Comparison of ENCODE assay signal across 25 cellular contexts in the genomic region with DNA sequence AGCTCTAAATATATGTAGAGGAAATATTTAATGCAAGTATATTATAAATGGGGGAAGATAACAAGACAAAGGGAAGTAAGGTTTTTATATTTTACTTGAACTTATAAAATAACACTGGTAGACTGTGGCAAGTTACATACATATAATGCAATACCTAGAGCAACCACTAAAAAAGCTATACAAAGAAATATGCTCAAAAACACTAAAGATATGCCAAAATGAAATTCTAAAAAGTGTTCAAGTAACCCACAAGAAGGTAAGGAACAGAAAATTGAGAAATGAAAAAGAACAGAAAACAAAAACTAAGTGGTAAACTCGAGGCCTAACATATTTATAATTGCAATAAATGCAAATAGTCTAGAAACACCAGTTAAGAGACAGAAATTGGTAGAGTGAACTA. TPM values are rescaled to one million over a fixed set of nuclear protein-coding genes. Genes with fewer than 3 reads are reported as not detected.
"Had no signal": no experiment of that assay in that cellular context is flagged by ENCODE, and none has a peak within 500 bp of the region (broad histone marks: within the 10 kb centered on the region; RNA-seq: fewer than 3 reads in every experiment).

No MANE protein-coding gene starts in this region.

- H3K27ac Mint-ChIP-seq: activated CD4-positive, alpha-beta memory T cell treated with anti-CD3 and anti-CD28 coated beads for 36 hours; activated CD8-positive, alpha-beta memory T cell treated with anti-CD3 and anti-CD28 coated beads, Interleukin-2, amount 10 ng/mL, durations not matched to agents 7 days and 5 days; activated naive CD4-positive, alpha-beta T cell treated with anti-CD3 and anti-CD28 coated beads for 36 hours; activated T-helper 2 cell treated with anti-CD3 and anti-CD28 coated beads, Interferon-gamma antibody, Interleukin-2, Interleukin-4, amounts not matched to agents 10 μg/mL and 5 μg/mL and 100 μg/mL, durations not matched to agents 14 hours and 24 hours and 36 hours; dendritic cell treated with granulocyte-macrophage colony-stimulating factor and Interleukin-4, amounts not matched to agents 40 ng/mL and 50 ng/mL, for 4 days; naive B cell had no signal

- H3K27me3 Mint-ChIP-seq: dendritic cell treated with granulocyte-macrophage colony-stimulating factor and Interleukin-4, amounts not matched to agents 40 ng/mL and 50 ng/mL, for 4 days had no signal

- H3K4me1 Mint-ChIP-seq: naive B cell had no signal

- H3K4me3 Mint-ChIP-seq: activated CD4-positive, alpha-beta memory T cell treated with anti-CD3 and anti-CD28 coated beads for 36 hours; activated CD8-positive, alpha-beta memory T cell treated with anti-CD3 and anti-CD28 coated beads, Interleukin-2, amount 10 ng/mL, durations not matched to agents 7 days and 5 days; activated naive CD4-positive, alpha-beta T cell treated with anti-CD3 and anti-CD28 coated beads for 36 hours; dendritic cell treated with granulocyte-macrophage colony-stimulating factor and Interleukin-4, amounts not matched to agents 40 ng/mL and 50 ng/mL, for 4 days; naive B cell had no signal

- H3K9me3 ChIP-seq: neutrophil had no signal

- H3K36me3 Mint-ChIP-seq: activated CD4-positive, alpha-beta memory T cell treated with anti-CD3 and anti-CD28 coated beads for 36 hours had no signal

- DNase-seq: activated CD4-positive, alpha-beta memory T cell treated with anti-CD3 and anti-CD28 coated beads for 36 hours; activated CD8-positive, alpha-beta memory T cell treated with anti-CD3 and anti-CD28 coated beads, Interleukin-2, amount 10 ng/mL, durations not matched to agents 7 days and 5 days; activated naive CD4-positive, alpha-beta T cell treated with anti-CD3 and anti-CD28 coated beads for 36 hours; activated T-cell treated with anti-CD3 and anti-CD28 coated beads, Interleukin-2, amount 50 U/mL, for 1 hour; cerebellar nuclear complex; erythroblast; islet precursor cell; naive B cell; posterior cingulate gyrus; stimulated activated CD4-positive, alpha-beta T cell treated with anti-CD3 and anti-CD28 coated beads, Interleukin-4, amount 100 ng/mL, for 4 hours; stimulated activated CD8-positive, alpha-beta memory T cell treated with anti-CD3 and anti-CD28 coated beads, Interleukin-4, amount 100 ng/mL, for 48 hours; stimulated activated naive CD8-positive, alpha-beta T cell treated with anti-CD3 and anti-CD28 coated beads, Interleukin-15, Interleukin-2, amounts not matched to agents 100 U/mL and 50 U/mL, for 24 hours; transverse colon; WERI-Rb-1 had no signal

- H3K27ac ChIP-seq: ascending aorta, breast epithelium, neutrophil, right atrium auricular region, skin epidermis, transverse colon, WERI-Rb-1 had no signal

- H3K27me3 ChIP-seq: ascending aorta, breast epithelium, neutrophil, right atrium auricular region, transverse colon had no signal

- H3K36me3 ChIP-seq: ascending aorta, breast epithelium, neutrophil, right atrium auricular region, transverse colon, WERI-Rb-1 had no signal

- H3K4me1 ChIP-seq: ascending aorta, breast epithelium, right atrium auricular region, transverse colon had no signal

- H3K4me3 ChIP-seq: ascending aorta, breast epithelium, right atrium auricular region, skin epidermis, transverse colon had no signal

- ATAC-seq: activated CD8-positive, alpha-beta memory T cell treated with anti-CD3 and anti-CD28 coated beads, Interleukin-2, amount 10 ng/mL, durations not matched to agents 7 days and 5 days; left lobe of liver; stimulated activated naive CD8-positive, alpha-beta T cell treated with anti-CD3 and anti-CD28 coated beads, Interleukin-15, Interleukin-2, amounts not matched to agents 100 U/mL and 50 U/mL, for 24 hours had no signal

RNA-seq across cellular contexts. Expression of a gene that starts 32.5 kb away (rescaled TPM):
- total RNA-seq: activated CD4-positive, alpha-beta memory T cell treated with anti-CD3 and anti-CD28 coated beads for 36 hours; activated naive CD4-positive, alpha-beta T cell treated with anti-CD3 and anti-CD28 coated beads for 36 hours; activated T-helper 2 cell treated with anti-CD3 and anti-CD28 coated beads, Interferon-gamma antibody, Interleukin-2, Interleukin-4, amounts not matched to agents 10 μg/mL and 5 μg/mL and 100 μg/mL, durations not matched to agents 14 hours and 24 hours and 36 hours; ascending aorta; breast epithelium; left lobe of liver; mammary epithelial cell; mononuclear cell; right atrium auricular region; T-helper 1 cell treated with Interleukin-12 subunit alpha and Interleukin-12 subunit beta and Interleukin-4 antibody, amounts not matched to agents 30 ng/mL and 1 ng/mL, for 36 hours; transverse colon had no signal

RNA-seq across cellular contexts. Expression of a gene that starts 34.9 kb away (rescaled TPM):
- total RNA-seq: activated CD4-positive, alpha-beta memory T cell treated with anti-CD3 and anti-CD28 coated beads for 36 hours; activated CD8-positive, alpha-beta memory T cell treated with anti-CD3 and anti-CD28 coated beads, Interleukin-2, amount 10 ng/mL, durations not matched to agents 7 days and 5 days; activated naive CD4-positive, alpha-beta T cell treated with anti-CD3 and anti-CD28 coated beads for 36 hours; activated T-helper 2 cell treated with anti-CD3 and anti-CD28 coated beads, Interferon-gamma antibody, Interleukin-2, Interleukin-4, amounts not matched to agents 10 μg/mL and 5 μg/mL and 100 μg/mL, durations not matched to agents 14 hours and 24 hours and 36 hours; ascending aorta; breast epithelium; left lobe of liver; mammary epithelial cell; mononuclear cell; right atrium auricular region; T-helper 1 cell treated with Interleukin-12 subunit alpha and Interleukin-12 subunit beta and Interleukin-4 antibody, amounts not matched to agents 30 ng/mL and 1 ng/mL, for 36 hours; transverse colon had no signal
- polyA plus RNA-seq: mammary epithelial cell had no signal
